In the genomic region with DNA sequence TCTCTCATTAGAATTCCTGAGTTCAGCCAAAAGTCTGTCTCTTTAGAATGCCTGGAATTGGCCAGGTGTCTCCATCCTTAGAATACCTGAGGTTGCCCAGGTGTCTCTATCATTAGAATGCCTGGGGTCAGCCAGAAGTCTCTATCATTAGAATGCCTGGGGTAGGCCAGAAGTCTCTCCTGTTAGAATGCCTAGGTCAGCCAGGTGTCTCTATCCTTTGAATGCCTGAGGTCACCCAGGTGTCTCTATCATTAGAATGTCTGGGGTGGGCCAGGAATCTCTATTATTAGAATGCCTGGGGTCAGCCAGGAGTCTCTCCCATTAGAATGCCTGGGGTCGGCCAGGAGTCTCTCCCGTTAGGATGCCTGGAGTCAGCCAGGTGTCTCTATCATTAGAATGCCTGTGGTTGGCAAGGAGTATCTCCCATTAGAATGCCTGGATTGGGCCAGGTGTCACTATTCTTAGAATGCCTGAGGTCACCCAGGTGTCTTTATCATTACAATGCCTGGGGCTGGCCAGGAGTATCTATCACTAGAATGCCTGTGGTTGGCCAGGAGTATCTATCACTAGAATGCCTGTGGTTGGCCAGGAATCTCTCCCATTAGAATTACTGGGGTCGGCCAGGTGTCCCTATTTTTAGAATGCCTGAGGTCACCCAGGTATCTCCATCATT, we compare ENCODE assay signal across 18 cellular contexts.
"Had no signal": no experiment of that assay in that cellular context is flagged by ENCODE, and none has a peak within 500 bp of the region (broad histone marks: within the 10 kb centered on the region; RNA-seq: fewer than 3 reads in every experiment).

No MANE protein-coding gene starts in this region.

- H2AFZ ChIP-seq: hepatocyte, neural progenitor cell had no signal

- ATAC-seq: natural killer cell treated with Interleukin-12 subunit alpha and Interleukin-12 subunit beta and Interleukin-15 and Interleukin-18, amount 100 ng/mL, for 72 hours; right cardiac atrium; stimulated activated memory B cell treated with anti-CD40 and anti-IgM and Interleukin-4, amounts not matched to agents 10 μg/mL and 1 μg/mL and 100 μg/mL, for 72 hours had no signal

- H3K36me3 ChIP-seq: neural progenitor cell, ovary, tibial nerve had no signal

- DNase-seq: cortex of kidney; dorsolateral prefrontal cortex; effector CD8-positive, alpha-beta T cell; foreskin melanocyte; head of caudate nucleus; mammary epithelial cell; nucleus accumbens; ovary; right cardiac atrium; stimulated activated CD4-positive, alpha-beta T cell treated with anti-CD3 and anti-CD28 coated beads, Interleukin-15, amount 100 ng/mL, for 24 hours; stimulated activated CD4-positive, alpha-beta T cell treated with anti-CD3 and anti-CD28 coated beads, Interleukin-1b, Interleukin-23, amount 100 ng/mL, for 48 hours; stimulated activated CD4-positive, alpha-beta T cell treated with anti-CD3 and anti-CD28 coated beads, Interleukin-4, amount 100 ng/mL, for 24 hours; testis had no signal

- H3K27me3 ChIP-seq: hepatocyte, neural progenitor cell, ovary, testis, tibial nerve had no signal

- H3K27ac ChIP-seq: dorsolateral prefrontal cortex, hepatocyte, neural progenitor cell, ovary, testis, tibial nerve had no signal

- H3K4me1 ChIP-seq: neural progenitor cell, testis, tibial nerve had no signal

- H3K4me2 ChIP-seq: hepatocyte, neural progenitor cell had no signal

- H3K9ac ChIP-seq: neural progenitor cell had no signal

- H3K9me3 ChIP-seq: ovary, testis had no signal

- H3K79me2 ChIP-seq: hepatocyte had no signal

- H3K4me3 ChIP-seq: dorsolateral prefrontal cortex, hepatocyte, neural progenitor cell, ovary, testis, tibial nerve had no signal
